13 cellular contexts compared by ENCODE assay signal in genomic region chr22:49334976-49335375, GRCh38.
"Had no signal": no experiment of that assay in that cellular context is flagged by ENCODE, and none has a peak within 500 bp of the region (broad histone marks: within the 10 kb centered on the region; RNA-seq: fewer than 3 reads in every experiment).

No MANE protein-coding gene starts in this region.

- H3K9me3 ChIP-seq: esophagus squamous epithelium had no signal

- H3K4me1 ChIP-seq: esophagus squamous epithelium, tibial nerve had no signal

- H3K36me3 ChIP-seq: esophagus squamous epithelium, tibial nerve had no signal

- H3K4me3 Mint-ChIP-seq: activated CD4-positive, alpha-beta T cell treated with anti-CD3 and anti-CD28 coated beads, Interleukin-2, amount 10 ng/mL, durations not matched to agents 7 days and 5 days; activated naive CD4-positive, alpha-beta T cell treated with anti-CD3 and anti-CD28 coated beads, Interleukin-2, amount 50 U/mL, for 24 hours; memory B cell; stimulated activated memory B cell treated with anti-CD40 and anti-IgM and Interleukin-4, amounts not matched to agents 10 μg/mL and 1 μg/mL and 100 μg/mL, for 72 hours had no signal

- ATAC-seq: left cardiac atrium; right cardiac atrium; stimulated activated memory B cell treated with anti-CD40 and anti-IgM and Interleukin-4, amounts not matched to agents 10 μg/mL and 1 μg/mL and 100 μg/mL, for 72 hours had no signal

- H3K36me3 Mint-ChIP-seq: activated naive CD4-positive, alpha-beta T cell treated with anti-CD3 and anti-CD28 coated beads, Interleukin-2, amount 50 U/mL, for 24 hours; memory B cell; stimulated activated memory B cell treated with anti-CD40 and anti-IgM and Interleukin-4, amounts not matched to agents 10 μg/mL and 1 μg/mL and 100 μg/mL, for 72 hours had no signal

- DNase-seq: activated CD4-positive, alpha-beta T cell treated with anti-CD3 and anti-CD28 coated beads, Interleukin-2, amount 10 ng/mL, durations not matched to agents 7 days and 5 days; activated CD4-positive, CD25-positive, alpha-beta regulatory T cell; esophagus squamous epithelium; foreskin fibroblast; glutamatergic neuron; left cardiac atrium; right cardiac atrium; T-helper 2 cell had no signal

- H3K27ac Mint-ChIP-seq: activated CD4-positive, alpha-beta T cell treated with anti-CD3 and anti-CD28 coated beads, Interleukin-2, amount 10 ng/mL, durations not matched to agents 7 days and 5 days; activated naive CD4-positive, alpha-beta T cell treated with anti-CD3 and anti-CD28 coated beads, Interleukin-2, amount 50 U/mL, for 24 hours; memory B cell; stimulated activated memory B cell treated with anti-CD40 and anti-IgM and Interleukin-4, amounts not matched to agents 10 μg/mL and 1 μg/mL and 100 μg/mL, for 72 hours had no signal

- H3K27ac ChIP-seq: dorsolateral prefrontal cortex, esophagus squamous epithelium, tibial nerve had no signal

- H3K4me3 ChIP-seq: dorsolateral prefrontal cortex, esophagus squamous epithelium, tibial nerve had no signal

- H3K9me3 Mint-ChIP-seq: activated CD4-positive, alpha-beta T cell treated with anti-CD3 and anti-CD28 coated beads, Interleukin-2, amount 10 ng/mL, durations not matched to agents 7 days and 5 days; activated naive CD4-positive, alpha-beta T cell treated with anti-CD3 and anti-CD28 coated beads, Interleukin-2, amount 50 U/mL, for 24 hours; memory B cell; stimulated activated memory B cell treated with anti-CD40 and anti-IgM and Interleukin-4, amounts not matched to agents 10 μg/mL and 1 μg/mL and 100 μg/mL, for 72 hours had no signal

- H3K4me1 Mint-ChIP-seq: activated CD4-positive, alpha-beta T cell treated with anti-CD3 and anti-CD28 coated beads, Interleukin-2, amount 10 ng/mL, durations not matched to agents 7 days and 5 days; activated naive CD4-positive, alpha-beta T cell treated with anti-CD3 and anti-CD28 coated beads, Interleukin-2, amount 50 U/mL, for 24 hours; memory B cell; stimulated activated memory B cell treated with anti-CD40 and anti-IgM and Interleukin-4, amounts not matched to agents 10 μg/mL and 1 μg/mL and 100 μg/mL, for 72 hours had no signal

- H3K27me3 ChIP-seq: tibial nerve had no signal
